ENCODE assay signal across 12 cellular contexts in genomic region chr20:53678315-53678989, GRCh38.
DNase-seq lines count a peak whose midpoint lies in the region; ATAC-seq, FAIRE-seq and TF ChIP-seq lines count a peak whose summit lies in the region.
"Had no signal": no experiment of that assay in that cellular context is flagged by ENCODE, and none has a peak within 500 bp of the region (broad histone marks: within the 10 kb centered on the region; RNA-seq: fewer than 3 reads in every experiment).

No MANE protein-coding gene starts in this region.

- intact Hi-C loops in A673 (cut with micrococcal nuclease; ENCODE audit: unreplicated experiment) (loop anchor here (5.0 kb wide), 2 partner anchors 81 to 149 kb away; no protein-coding TSS in a partner anchor), posterior cingulate gyrus (cut with DNase I) (loop anchor here (5.0 kb wide), 1 partner anchor 86 kb away; the partner anchor contains the start of gene ZNF217)

- H3K9me3 Mint-ChIP-seq in activated naive CD8-positive, alpha-beta T cell (ENCODE audit: low read depth) = no peaks in the 10 kb centered on the region
- H3K9me3 Mint-ChIP-seq in memory B cell = no peaks in the 10 kb centered on the region

- H3K4me3 ChIP-seq in A673 (ENCODE audit: low read depth, low read length, poor library complexity, severe bottlenecking) = peak overlapping the region; percentile 24

- H3K36me3 Mint-ChIP-seq in activated naive CD8-positive, alpha-beta T cell = no peaks in the 10 kb centered on the region
- H3K36me3 Mint-ChIP-seq in memory B cell = no peaks in the 10 kb centered on the region

- no peaks in the 10 kb centered on the region for H3K9me3 ChIP-seq in A673 (ENCODE audit: low read depth, low read length, poor library complexity, severe bottlenecking)

- CTCF ChIA-PET in A673 (lab: Charles Lee) = no interaction called here

- peak overlapping the region; percentile 80 for H3K27ac Mint-ChIP-seq in activated naive CD8-positive, alpha-beta T cell
- H3K27ac Mint-ChIP-seq in memory B cell = no peak overlapping the region

- H3K4me1 ChIP-seq in A673 (ENCODE audit: insufficient read depth, low read length, poor library complexity, severe bottlenecking) = peaks cover 35% of the 10 kb centered on the region

- DNase-seq in A673 (ENCODE audit: low spot score) (peak; percentile 52), memory B cell (ENCODE audit: low spot score in 2 of 2) (no peak), SKM-1 (lab: John Stamatoyannopoulos, UW; ENCODE audit: unreplicated experiment) (no peak), posterior cingulate gyrus (no peak), NCI-H1436 treated with DMSO at 0.1 percent for 48 hours (lab: John Stamatoyannopoulos, UW) (no peak)
- DNase-seq: brain microvascular endothelial cell, DMS53, NCI-H69 had no signal

- TF ChIP-seq CTCF in A673 (conservative IDR thresholded peaks at IDR 0.05; ENCODE audit: low read depth, low read length) = peak; percentile 53; the same call in 1 of the 2 replicates

- ATAC-seq in memory B cell (ENCODE audit: low read depth) (no peak), GM21367 (IDR thresholded peaks at IDR 0.05; ENCODE audit: unreplicated experiment) (no peak)

- FAIRE-seq in G401.6 (lab: Jason Lieb, UNC) = peak; percentile 19

- POLR2A ChIA-PET in A673 (lab: Charles Lee; ENCODE audit: low non-redundant PET) = no interaction called here

- H3K4me3 Mint-ChIP-seq in activated naive CD8-positive, alpha-beta T cell = peak overlapping the region; percentile 58
- H3K4me3 Mint-ChIP-seq in memory B cell = peak overlapping the region; percentile 14

- no peaks in the 10 kb centered on the region for H3K36me3 ChIP-seq in A673 (ENCODE audit: insufficient read depth, low read length, poor library complexity, severe bottlenecking)
- H3K36me3 ChIP-seq: brain microvascular endothelial cell had no signal

- no peaks in the 10 kb centered on the region for H3K27me3 Mint-ChIP-seq in activated naive CD8-positive, alpha-beta T cell
- H3K27me3 Mint-ChIP-seq in memory B cell = no peaks in the 10 kb centered on the region

- no TSS peak for BruUV-seq in A673 (replicated peaks; lab: Mats Ljungman, UMichigan)

- peaks cover 32% of the 10 kb centered on the region for H3K4me1 Mint-ChIP-seq in activated naive CD8-positive, alpha-beta T cell (ENCODE audit: low read depth)
- peaks cover 7% of the 10 kb centered on the region for H3K4me1 Mint-ChIP-seq in memory B cell

- no peaks in the 10 kb centered on the region for H3K27me3 ChIP-seq in A673 (replicated peaks; ENCODE audit: insufficient read depth, low read depth, low read length, poor library complexity)
- H3K27me3 ChIP-seq: brain microvascular endothelial cell had no signal

- peak overlapping the region; percentile 60 for H3K27ac ChIP-seq in A673 (ENCODE audit: low read depth, low read length, poor library complexity, severe bottlenecking)
- H3K27ac ChIP-seq: brain microvascular endothelial cell, KMS-11 had no signal
